ENCODE assay signal across 10 cellular contexts in the genomic region with DNA sequence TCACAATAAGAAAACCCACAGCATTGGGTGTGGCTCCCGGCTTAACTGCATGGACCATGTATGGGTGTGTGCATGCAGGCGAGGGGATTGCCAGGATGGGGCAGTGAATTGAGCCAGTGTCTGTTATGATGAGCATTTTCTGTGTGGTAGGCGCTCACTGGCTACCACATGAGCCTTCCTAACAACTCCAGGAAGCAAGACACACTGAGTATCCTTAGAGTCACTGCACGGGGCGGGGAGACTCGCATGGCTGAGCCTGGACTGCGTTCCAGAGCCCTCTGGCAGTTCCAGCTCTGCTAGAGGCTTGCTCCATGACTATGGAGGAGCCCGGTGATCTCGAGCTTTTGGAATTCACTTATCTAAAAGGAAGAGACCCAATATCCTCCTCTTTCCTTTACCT.
DNase-seq lines count a peak whose midpoint lies in the region; ATAC-seq and TF ChIP-seq lines count a peak whose summit lies in the region.
"Had no signal": no experiment of that assay in that cellular context is flagged by ENCODE, and none has a peak within 500 bp of the region (broad histone marks: within the 10 kb centered on the region; RNA-seq: fewer than 3 reads in every experiment).

No MANE protein-coding gene starts in this region.

- POLR2A ChIA-PET in Panc1 (lab: Charles Lee): no interaction called here

- H3F3A ChIP-seq in neural progenitor cell (ENCODE audit: low read depth): peaks cover 11% of the 10 kb centered on the region

- BruUV-seq in Panc1 (replicated peaks; lab: Mats Ljungman, UMichigan): no TSS peak

- no peak overlapping the region for H3K9ac ChIP-seq in neural progenitor cell

- peak overlapping the region; percentile 90 for H3K27ac Mint-ChIP-seq in neural progenitor cell
- H3K27ac Mint-ChIP-seq: stimulated activated memory B cell treated with anti-CD40 and anti-IgM and Interleukin-4, amounts not matched to agents 10 μg/mL and 1 μg/mL and 100 μg/mL, for 72 hours had no signal

- H3K4me3 Mint-ChIP-seq in neural progenitor cell: peak overlapping the region; percentile 49
- H3K4me3 Mint-ChIP-seq: stimulated activated memory B cell treated with anti-CD40 and anti-IgM and Interleukin-4, amounts not matched to agents 10 μg/mL and 1 μg/mL and 100 μg/mL, for 72 hours had no signal

- peaks cover 83% of the 10 kb centered on the region for H3K4me1 Mint-ChIP-seq in neural progenitor cell

- H3K9me3 Mint-ChIP-seq in neural progenitor cell: no peaks in the 10 kb centered on the region
- H3K9me3 Mint-ChIP-seq: stimulated activated memory B cell treated with anti-CD40 and anti-IgM and Interleukin-4, amounts not matched to agents 10 μg/mL and 1 μg/mL and 100 μg/mL, for 72 hours had no signal

- TF ChIP-seq CTCF in Panc1 (IDR thresholded peaks at IDR 0.05) (no peak), neural progenitor cell (IDR thresholded peaks at IDR 0.05) (no peak)

- in situ Hi-C loops in Panc1 (cut with HindIII; ENCODE audit: low pct_unique_long_range_greater_than_20kb, low sequenced_read_pairs): no loop called here

- H3K27me3 ChIP-seq in Panc1 (ENCODE audit: control insufficient read depth, insufficient read depth, low read length) (no peaks in the 10 kb centered on the region), neural progenitor cell (no peaks in the 10 kb centered on the region)

- H3K9me3 ChIP-seq in Panc1 (ENCODE audit: control insufficient read depth, insufficient read depth, low read depth, low read length) (no peaks in the 10 kb centered on the region), neural progenitor cell (ENCODE audit: low read depth) (no peaks in the 10 kb centered on the region)

- no peak overlapping the region for H3K4me2 ChIP-seq in neural progenitor cell

- H3K79me2 ChIP-seq in neural progenitor cell (ENCODE audit: low read depth): peaks cover 88% of the 10 kb centered on the region

- peaks cover 53% of the 10 kb centered on the region for H4K20me1 ChIP-seq in neural progenitor cell (ENCODE audit: low read depth)

- no peak overlapping the region for H2AFZ ChIP-seq in neural progenitor cell (replicated peaks)

- no peaks in the 10 kb centered on the region for H3K4me1 ChIP-seq in Panc1 (ENCODE audit: control insufficient read depth, insufficient read depth, low read length)
- H3K4me1 ChIP-seq in neural progenitor cell: peaks cover 43% of the 10 kb centered on the region

- peak; percentile 44 for DNase-seq in H4 (ENCODE audit: low spot score)
- DNase-seq in Panc1 (ENCODE audit: low read depth, low spot score): no peak
- DNase-seq in neural progenitor cell (ENCODE audit: low spot score): no peak
- no peak for DNase-seq in activated T-cell treated with anti-CD3 and anti-CD28 coated beads for 4 hours
- DNase-seq: activated effector memory CD4-positive, alpha-beta T cell treated with anti-CD3 and anti-CD28 coated beads, Interleukin-2, amount 50 U/mL, for 16 hours had no signal

- H3K27me3 Mint-ChIP-seq in neural progenitor cell (ENCODE audit: insufficient read depth, low read depth): peaks cover 5% of the 10 kb centered on the region
- H3K27me3 Mint-ChIP-seq: stimulated activated memory B cell treated with anti-CD40 and anti-IgM and Interleukin-4, amounts not matched to agents 10 μg/mL and 1 μg/mL and 100 μg/mL, for 72 hours had no signal

- H3K36me3 ChIP-seq in Panc1 (ENCODE audit: control insufficient read depth, insufficient read depth, low read length) (no peaks in the 10 kb centered on the region), neural progenitor cell (no peaks in the 10 kb centered on the region)

- peaks cover 15% of the 10 kb centered on the region for H3K36me3 Mint-ChIP-seq in neural progenitor cell

- no peak overlapping the region for H3K4me3 ChIP-seq in Panc1 (ENCODE audit: low read depth in 2 of 2, low read length in 2 of 2)
- no peak overlapping the region for H3K4me3 ChIP-seq in neural progenitor cell

- intact Hi-C loops in Panc1 (cut with micrococcal nuclease; ENCODE audit: unreplicated experiment): no loop called here

- CTCF ChIA-PET in Panc1 (lab: Charles Lee): no interaction called here

- H3K27ac ChIP-seq in Panc1 (ENCODE audit: low read length) (no peak overlapping the region), neural progenitor cell (no peak overlapping the region)

- ATAC-seq in Panc1 (peak; percentile 31), esophagus mucosa (peak; percentile 90), GM18909 (IDR thresholded peaks at IDR 0.05; ENCODE audit: poor library complexity, unreplicated experiment) (no peak), GM19467 (IDR thresholded peaks at IDR 0.05; ENCODE audit: unreplicated experiment) (no peak), HG02885 (IDR thresholded peaks at IDR 0.05; ENCODE audit: poor library complexity, unreplicated experiment) (no peak)
- ATAC-seq: stimulated activated memory B cell treated with anti-CD40 and anti-IgM and Interleukin-4, amounts not matched to agents 10 μg/mL and 1 μg/mL and 100 μg/mL, for 72 hours had no signal

Comparison
In these comparisons a context has a peak if more than half of its experiments do, and no peak if none do; other contexts are left out.
1. ATAC-seq: peak in Panc1 (single experiment) and esophagus mucosa (single experiment); none in GM18909 (single experiment), GM19467 (single experiment) and HG02885 (single experiment).